28 cellular contexts compared by ENCODE assay signal in the genomic region with DNA sequence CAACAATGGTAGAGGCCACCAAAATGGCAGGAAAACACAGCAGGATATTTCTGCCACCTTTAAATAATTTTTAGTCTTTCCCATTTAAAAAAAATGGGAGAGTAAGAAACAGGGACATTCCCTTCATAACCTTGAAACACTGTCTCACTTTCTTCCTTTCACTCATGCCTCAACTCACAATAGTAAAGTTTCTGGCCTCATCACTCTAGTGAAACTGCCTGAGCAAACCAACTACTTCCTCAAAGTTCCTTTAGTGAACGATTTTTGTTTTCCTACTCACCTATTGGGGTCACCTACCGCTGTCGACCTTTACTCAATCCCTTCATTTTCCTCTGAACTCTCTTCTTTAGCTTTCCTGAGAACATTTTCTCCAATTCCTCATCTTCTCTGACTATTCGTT. TPM values are rescaled to one million over a fixed set of nuclear protein-coding genes. Genes with fewer than 3 reads are reported as not detected.
DNase-seq lines count a peak whose midpoint lies in the region; ATAC-seq, FAIRE-seq and TF ChIP-seq lines count a peak whose summit lies in the region.
"Had no signal": no experiment of that assay in that cellular context is flagged by ENCODE, and none has a peak within 500 bp of the region (broad histone marks: within the 10 kb centered on the region; RNA-seq: fewer than 3 reads in every experiment).

No MANE protein-coding gene starts in this region.

- H2AFZ ChIP-seq in astrocyte (ENCODE audit: low read depth, low read length) = no peak overlapping the region
- H2AFZ ChIP-seq in neural progenitor cell (replicated peaks) = no peak overlapping the region

- no peak overlapping the region for H3K4me3 ChIP-seq in HEK293 (ENCODE audit: low read depth, low read length)
- no peak overlapping the region for H3K4me3 ChIP-seq in astrocyte (ENCODE audit: insufficient read depth, low read depth, low read length)
- H3K4me3 ChIP-seq in neural progenitor cell = no peak overlapping the region
- H3K4me3 ChIP-seq: GM23338, HAP-1, SJCRH30 had no signal

- H3K9me3 Mint-ChIP-seq in activated CD8-positive, alpha-beta T cell treated with anti-CD3 and anti-CD28 coated beads for 36 hours = peaks cover 1% of the 10 kb centered on the region
- no peaks in the 10 kb centered on the region for H3K9me3 Mint-ChIP-seq in activated CD8-positive, alpha-beta T cell treated with anti-CD3 and anti-CD28 coated beads, Interleukin-2, amount 10 ng/mL, durations not matched to agents 7 days and 5 days (ENCODE audit: insufficient read depth)
- H3K9me3 Mint-ChIP-seq in astrocyte (ENCODE audit: unreplicated experiment) = no peaks in the 10 kb centered on the region
- H3K9me3 Mint-ChIP-seq in neural progenitor cell = no peaks in the 10 kb centered on the region
- H3K9me3 Mint-ChIP-seq: CD8-positive, alpha-beta T cell; GM23338 had no signal

- H3K9me3 ChIP-seq in HEK293 (ENCODE audit: control insufficient read depth, insufficient read depth, low read depth, low read length) = no peaks in the 10 kb centered on the region
- no peaks in the 10 kb centered on the region for H3K9me3 ChIP-seq in astrocyte (ENCODE audit: insufficient read depth, low read depth, low read length)
- no peaks in the 10 kb centered on the region for H3K9me3 ChIP-seq in neural progenitor cell (ENCODE audit: low read depth)
- H3K9me3 ChIP-seq: HAP-1, SJCRH30 had no signal

- ATAC-seq in activated CD8-positive, alpha-beta T cell treated with anti-CD3 and anti-CD28 coated beads for 36 hours = no peak
- ATAC-seq in activated CD8-positive, alpha-beta T cell treated with anti-CD3 and anti-CD28 coated beads, Interleukin-2, amount 10 ng/mL, durations not matched to agents 7 days and 5 days = no peak
- no peak for ATAC-seq in HG03565 (IDR thresholded peaks at IDR 0.05; ENCODE audit: unreplicated experiment)
- ATAC-seq: CD8-positive, alpha-beta T cell; GM23338 had no signal

- H3K4me1 ChIP-seq in HEK293 (ENCODE audit: control insufficient read depth, insufficient read depth, low read length) = no peaks in the 10 kb centered on the region
- peaks cover 18% of the 10 kb centered on the region for H3K4me1 ChIP-seq in astrocyte (ENCODE audit: insufficient read depth, low read length)
- peaks cover 7% of the 10 kb centered on the region for H3K4me1 ChIP-seq in neural progenitor cell
- H3K4me1 ChIP-seq: HAP-1 had no signal

- CTCF ChIA-PET in activated CD8-positive, alpha-beta T cell treated with anti-CD3 and anti-CD28 coated beads for 36 hours (lab: Charles Lee) = no interaction called here
- CTCF ChIA-PET in activated CD8-positive, alpha-beta T cell treated with anti-CD3 and anti-CD28 coated beads, Interleukin-2, amount 10 ng/mL, durations not matched to agents 7 days and 5 days (lab: Charles Lee) = interaction anchor here (1.2 kb wide), 1 partner anchor 45 kb away, joined by 3 read pairs; no protein-coding TSS in a partner anchor
- CTCF ChIA-PET in HEK293 (lab: Yijun Ruan, JAX) = no interaction called here

- intact Hi-C loops in activated CD8-positive, alpha-beta T cell treated with anti-CD3 and anti-CD28 coated beads for 36 hours (cut with micrococcal nuclease) = no loop called here

- H3K27ac Mint-ChIP-seq in activated CD8-positive, alpha-beta T cell treated with anti-CD3 and anti-CD28 coated beads for 36 hours = peak overlapping the region; percentile 64
- no peak overlapping the region for H3K27ac Mint-ChIP-seq in activated CD8-positive, alpha-beta T cell treated with anti-CD3 and anti-CD28 coated beads, Interleukin-2, amount 10 ng/mL, durations not matched to agents 7 days and 5 days
- H3K27ac Mint-ChIP-seq in astrocyte (ENCODE audit: unreplicated experiment) (peak overlapping the region; percentile 20), neural progenitor cell (no peak overlapping the region)
- H3K27ac Mint-ChIP-seq: CD8-positive, alpha-beta T cell; GM23338 had no signal

- no peak overlapping the region for H3K4me3 Mint-ChIP-seq in activated CD8-positive, alpha-beta T cell treated with anti-CD3 and anti-CD28 coated beads for 36 hours
- H3K4me3 Mint-ChIP-seq in activated CD8-positive, alpha-beta T cell treated with anti-CD3 and anti-CD28 coated beads, Interleukin-2, amount 10 ng/mL, durations not matched to agents 7 days and 5 days = no peak overlapping the region
- H3K4me3 Mint-ChIP-seq in astrocyte (ENCODE audit: unreplicated experiment) = no peak overlapping the region
- H3K4me3 Mint-ChIP-seq in neural progenitor cell = no peak overlapping the region
- H3K4me3 Mint-ChIP-seq: CD8-positive, alpha-beta T cell; GM23338 had no signal

- H3K4me2 ChIP-seq in astrocyte (ENCODE audit: low read length) (no peak overlapping the region), neural progenitor cell (no peak overlapping the region)
- H3K4me2 ChIP-seq: GM23338 had no signal

- H3K4me1 Mint-ChIP-seq in activated CD8-positive, alpha-beta T cell treated with anti-CD3 and anti-CD28 coated beads for 36 hours (ENCODE audit: low read depth) = peaks cover 44% of the 10 kb centered on the region
- peaks cover 21% of the 10 kb centered on the region for H3K4me1 Mint-ChIP-seq in activated CD8-positive, alpha-beta T cell treated with anti-CD3 and anti-CD28 coated beads, Interleukin-2, amount 10 ng/mL, durations not matched to agents 7 days and 5 days (ENCODE audit: low read depth)
- H3K4me1 Mint-ChIP-seq in astrocyte (ENCODE audit: low read depth, unreplicated experiment) = peaks cover 38% of the 10 kb centered on the region
- peaks cover 3% of the 10 kb centered on the region for H3K4me1 Mint-ChIP-seq in neural progenitor cell
- H3K4me1 Mint-ChIP-seq: GM23338 had no signal

- H4K20me1 ChIP-seq in astrocyte (ENCODE audit: insufficient read depth, low read length) = no peaks in the 10 kb centered on the region
- no peaks in the 10 kb centered on the region for H4K20me1 ChIP-seq in neural progenitor cell (ENCODE audit: low read depth)

- FAIRE-seq in astrocyte (lab: Jason Lieb, UNC) = no peak
- FAIRE-seq: GM12891, RCC 7860 had no signal

- H3K27ac ChIP-seq in HEK293 (ENCODE audit: extremely low read depth, low read depth, low read length) (no peak overlapping the region), astrocyte (ENCODE audit: low read depth, low read length) (no peak overlapping the region), neural progenitor cell (no peak overlapping the region)
- H3K27ac ChIP-seq: HL-60, SJCRH30 had no signal

- H3K36me3 ChIP-seq in HEK293 (ENCODE audit: control insufficient read depth in 2 of 2, insufficient read depth in 1 of 2, low read length in 2 of 2) = no peaks in the 10 kb centered on the region
- H3K36me3 ChIP-seq in astrocyte (ENCODE audit: insufficient read depth, low read length) = no peaks in the 10 kb centered on the region
- no peaks in the 10 kb centered on the region for H3K36me3 ChIP-seq in neural progenitor cell
- H3K36me3 ChIP-seq: HAP-1, SJCRH30 had no signal

- no peak for DNase-seq in activated CD8-positive, alpha-beta T cell treated with anti-CD3 and anti-CD28 coated beads for 36 hours
- DNase-seq in activated CD8-positive, alpha-beta T cell treated with anti-CD3 and anti-CD28 coated beads, Interleukin-2, amount 10 ng/mL, durations not matched to agents 7 days and 5 days = no peak
- DNase-seq in astrocyte (ENCODE audit: low read depth) (no peak), neural progenitor cell (ENCODE audit: low spot score) (no peak), foreskin melanocyte (no peak)
- DNase-seq: AML-193; C1 segment of cervical spinal cord; CD8-positive, alpha-beta T cell; DND-41; KBM-7; MV-4-11; NCI-H1105 treated with DMSO at 0.1 percent for 48 hours; NCI-H2081; NCI-H2171; NCI-H345; NCI-H524; NCI-H774; NK-92 treated with Interleukin-12 subunit alpha and Interleukin-12 subunit beta, amount 100 ng/mL, for 24 hours; SJCRH30 had no signal

- H3K27me3 ChIP-seq in astrocyte (ENCODE audit: insufficient read depth, low read length) (no peaks in the 10 kb centered on the region), neural progenitor cell (no peaks in the 10 kb centered on the region)
- H3K27me3 ChIP-seq: SJCRH30 had no signal

- peaks cover 16% of the 10 kb centered on the region for H3K27me3 Mint-ChIP-seq in activated CD8-positive, alpha-beta T cell treated with anti-CD3 and anti-CD28 coated beads for 36 hours
- peaks cover 20% of the 10 kb centered on the region for H3K27me3 Mint-ChIP-seq in activated CD8-positive, alpha-beta T cell treated with anti-CD3 and anti-CD28 coated beads, Interleukin-2, amount 10 ng/mL, durations not matched to agents 7 days and 5 days (ENCODE audit: low read depth)
- H3K27me3 Mint-ChIP-seq in astrocyte (ENCODE audit: low read depth, unreplicated experiment) = no peaks in the 10 kb centered on the region
- H3K27me3 Mint-ChIP-seq in neural progenitor cell (ENCODE audit: insufficient read depth, low read depth) = peaks cover 2% of the 10 kb centered on the region

- H3K9ac ChIP-seq in astrocyte (ENCODE audit: low read length) (no peak overlapping the region), neural progenitor cell (no peak overlapping the region)

- H3K36me3 Mint-ChIP-seq in activated CD8-positive, alpha-beta T cell treated with anti-CD3 and anti-CD28 coated beads for 36 hours (ENCODE audit: low read depth) = peaks cover 5% of the 10 kb centered on the region
- peaks cover 2% of the 10 kb centered on the region for H3K36me3 Mint-ChIP-seq in activated CD8-positive, alpha-beta T cell treated with anti-CD3 and anti-CD28 coated beads, Interleukin-2, amount 10 ng/mL, durations not matched to agents 7 days and 5 days (ENCODE audit: low read depth)
- no peaks in the 10 kb centered on the region for H3K36me3 Mint-ChIP-seq in astrocyte (ENCODE audit: low read depth, unreplicated experiment)
- H3K36me3 Mint-ChIP-seq in neural progenitor cell = no peaks in the 10 kb centered on the region
- H3K36me3 Mint-ChIP-seq: CD8-positive, alpha-beta T cell had no signal

- TF ChIP-seq CTCF in activated CD8-positive, alpha-beta T cell treated with anti-CD3 and anti-CD28 coated beads for 36 hours (IDR thresholded peaks at IDR 0.05) = no peak
- TF ChIP-seq CTCF in HEK293 (tag by site-specific recombination; IDR thresholded peaks at IDR 0.05) (no peak), astrocyte (IDR thresholded peaks at IDR 0.05; ENCODE audit: insufficient read depth, low read depth, low read length) (no peak), neural progenitor cell (IDR thresholded peaks at IDR 0.05) (no peak)

- POLR2A ChIA-PET in activated CD8-positive, alpha-beta T cell treated with anti-CD3 and anti-CD28 coated beads for 36 hours (lab: Charles Lee) = no interaction called here
- POLR2A ChIA-PET in activated CD8-positive, alpha-beta T cell treated with anti-CD3 and anti-CD28 coated beads, Interleukin-2, amount 10 ng/mL, durations not matched to agents 7 days and 5 days (lab: Charles Lee) = interaction anchor here (1.7 kb wide), 1 partner anchor 53 kb away, joined by 3 read pairs; a partner anchor contains a TSS
- POLR2A ChIA-PET in HEK293 (lab: Yijun Ruan, JAX) = no interaction called here

- no peaks in the 10 kb centered on the region for H3K79me2 ChIP-seq in astrocyte (ENCODE audit: insufficient read depth, low read length)
- no peaks in the 10 kb centered on the region for H3K79me2 ChIP-seq in neural progenitor cell (ENCODE audit: low read depth)

- H3F3A ChIP-seq in neural progenitor cell (ENCODE audit: low read depth) = no peaks in the 10 kb centered on the region

RNA-seq across cellular contexts. Expression of a gene that starts 33.0 kb away (rescaled TPM):
- total RNA-seq in activated CD8-positive, alpha-beta T cell treated with anti-CD3 and anti-CD28 coated beads for 36 hours = 1 to 10 TPM; 2.5 TPM
- total RNA-seq in activated CD8-positive, alpha-beta T cell treated with anti-CD3 and anti-CD28 coated beads, Interleukin-2, amount 10 ng/mL, durations not matched to agents 7 days and 5 days = under 1 TPM; 0.65 to 0.66 TPM
- polyA plus RNA-seq in PFSK-1 (2012; ENCODE audit: insufficient read length, low read depth) = 60.7 TPM
- total RNA-seq in astrocyte (2.7 and 3.7 TPM in 2 replicates), neural progenitor cell (ENCODE audit: low replicate concordance) (1.9 and 2.2 TPM in 2 replicates)
- total RNA-seq: CD8-positive, alpha-beta T cell; HT-29 had no signal

RNA-seq across cellular contexts. Expression of a gene that starts 52.8 kb away (rescaled TPM):
- total RNA-seq in activated CD8-positive, alpha-beta T cell treated with anti-CD3 and anti-CD28 coated beads for 36 hours = 10 to 100 TPM; 78.3 to 80.5 TPM
- total RNA-seq in activated CD8-positive, alpha-beta T cell treated with anti-CD3 and anti-CD28 coated beads, Interleukin-2, amount 10 ng/mL, durations not matched to agents 7 days and 5 days = 10 to 100 TPM; 85.3 to 89.5 TPM
- polyA plus RNA-seq in PFSK-1 (2012; ENCODE audit: insufficient read length, low read depth) = 173 TPM
- total RNA-seq in astrocyte (165 and 166 TPM in 2 replicates), neural progenitor cell (ENCODE audit: low replicate concordance) (205 and 292 TPM in 2 replicates)

Comparison
In these comparisons a context has a peak if more than half of its experiments do, and no peak if none do; other contexts are left out.
1. H3K27ac Mint-ChIP-seq: peak in activated CD8-positive, alpha-beta T cell treated with anti-CD3 and anti-CD28 coated beads for 36 hours (single experiment) and astrocyte (single experiment); none in activated CD8-positive, alpha-beta T cell treated with anti-CD3 and anti-CD28 coated beads, Interleukin-2, amount 10 ng/mL, durations not matched to agents 7 days and 5 days (single experiment) and neural progenitor cell (single experiment).